25 cellular contexts compared by ENCODE assay signal in genomic region chr9:123335986-123336329, GRCh38. TPM values are rescaled to one million over a fixed set of nuclear protein-coding genes. Genes with fewer than 3 reads are reported as not detected.
A peak's percentile ranks its signal among the peaks of the same experiment; 100 is the strongest.
DNase-seq lines count a peak whose midpoint lies in the region; ATAC-seq, FAIRE-seq and TF ChIP-seq lines count a peak whose summit lies in the region.
"Had no signal": no experiment of that assay in that cellular context is flagged by ENCODE, and none has a peak within 500 bp of the region (broad histone marks: within the 10 kb centered on the region; RNA-seq: fewer than 3 reads in every experiment).

No MANE protein-coding gene starts in this region.

- intact Hi-C loops in mammary epithelial cell (cut with micrococcal nuclease) (no loop called here), breast epithelium (cut with DNase I; ENCODE audit: low total_unique reads) (no loop called here), upper lobe of right lung (cut with DNase I) (no loop called here), vagina (cut with DNase I) (no loop called here)

- no peak for TF ChIP-seq RAD21 in H1 (IDR thresholded peaks at IDR 0.05 in 1 of 2, conservative IDR thresholded peaks at IDR 0.05 in 1 of 2; ENCODE audit: low read depth in 2 of 2, low read length in 2 of 2)

- no peak overlapping the region for H2BK12ac ChIP-seq in H1 (ENCODE audit: low read depth, low read length)

- TF ChIP-seq POLR2A in breast epithelium (IDR thresholded peaks at IDR 0.05) (no peak), H1 (IDR thresholded peaks at IDR 0.05; ENCODE audit: control extremely low read depth in 1 of 2, low read depth in 2 of 2, low read length in 2 of 2) (no peak), vagina (IDR thresholded peaks at IDR 0.05) (no peak)

- dilution Hi-C loops in mammary epithelial cell (cut with HindIII; ENCODE audit: low sequenced_read_pairs), result no loop called here

- no peak overlapping the region for H3K4me3 ChIP-seq in mammary epithelial cell (replicated peaks in 1 of 3; ENCODE audit: insufficient read depth in 1 of 3, low read depth in 2 of 3, low read length in 3 of 3)
- no peak overlapping the region for H3K4me3 ChIP-seq in breast epithelium
- no peak overlapping the region for H3K4me3 ChIP-seq in H1 (ENCODE audit: extremely low read depth in 1 of 4, insufficient read depth in 2 of 4, low read depth in 3 of 4, low read length in 4 of 4)
- H3K4me3 ChIP-seq in neural progenitor cell, result no peak overlapping the region
- H3K4me3 ChIP-seq in upper lobe of right lung, result no peak overlapping the region
- no peak overlapping the region for H3K4me3 ChIP-seq in vagina
- H3K4me3 ChIP-seq: HAP-1, thoracic aorta had no signal

- CTCF ChIA-PET in mammary epithelial cell (lab: Charles Lee; ENCODE audit: low non-redundant PET) (no interaction called here), H1 (lab: Charles Lee; ENCODE audit: partially characterized antibody) (interaction anchor here (0.8 to 3.1 kb wide), 8 partner anchors 9 to 254 kb away, joined by 3 to 15 read pairs (median 4); no protein-coding TSS in a partner anchor)

- H3K27me3 Mint-ChIP-seq in neural progenitor cell (ENCODE audit: insufficient read depth, low read depth), result peaks cover 10% of the 10 kb centered on the region
- H3K27me3 Mint-ChIP-seq: activated naive CD8-positive, alpha-beta T cell treated with anti-CD3 and anti-CD28 coated beads, Interleukin-2, amount 50 U/mL, for 24 hours; activated T-helper 17 cell treated with anti-CD3 and anti-CD28 coated beads, Interleukin-2, amount 50 U/mL, for 72 hours; CD4-positive, CD25-positive, alpha-beta regulatory T cell; central memory CD8-positive, alpha-beta T cell; naive thymus-derived CD4-positive, alpha-beta T cell had no signal

- no peaks in the 10 kb centered on the region for H3K9me3 ChIP-seq in mammary epithelial cell (replicated peaks; ENCODE audit: insufficient read depth, low read length)
- no peaks in the 10 kb centered on the region for H3K9me3 ChIP-seq in breast epithelium
- H3K9me3 ChIP-seq in H1 (ENCODE audit: insufficient read depth in 2 of 2, low read depth in 1 of 2, low read length in 1 of 2), result no peaks in the 10 kb centered on the region
- H3K9me3 ChIP-seq in neural progenitor cell (ENCODE audit: low read depth), result no peaks in the 10 kb centered on the region
- H3K9me3 ChIP-seq in upper lobe of right lung, result no peaks in the 10 kb centered on the region
- H3K9me3 ChIP-seq in vagina, result no peaks in the 10 kb centered on the region
- H3K9me3 ChIP-seq: HAP-1, thoracic aorta had no signal

- no peaks in the 10 kb centered on the region for H3K79me2 ChIP-seq in mammary epithelial cell (ENCODE audit: insufficient read depth, low read length)
- H3K79me2 ChIP-seq in H1 (ENCODE audit: control insufficient read depth in 1 of 2, insufficient read depth in 2 of 2, low read length in 2 of 2), result no peaks in the 10 kb centered on the region
- H3K79me2 ChIP-seq in neural progenitor cell (ENCODE audit: low read depth), result no peaks in the 10 kb centered on the region

- no peak overlapping the region for H3K14ac ChIP-seq in H1 (ENCODE audit: insufficient read length)

- H4K5ac ChIP-seq in H1 (ENCODE audit: insufficient read length, low read depth, low read length), result no peak overlapping the region

- H3K27me3 ChIP-seq in mammary epithelial cell (ENCODE audit: insufficient read depth, low read length) (no peaks in the 10 kb centered on the region), breast epithelium (no peaks in the 10 kb centered on the region), H1 (replicated peaks in 1 of 4; ENCODE audit: control insufficient read depth in 3 of 4, extremely low read depth in 1 of 4, insufficient read depth in 3 of 4, low read length in 3 of 4) (no peaks in the 10 kb centered on the region), neural progenitor cell (no peaks in the 10 kb centered on the region), upper lobe of right lung (no peaks in the 10 kb centered on the region), vagina (no peaks in the 10 kb centered on the region)

- ATAC-seq in upper lobe of right lung (peak; percentile 55), HG02588 (IDR thresholded peaks at IDR 0.05; ENCODE audit: unreplicated experiment) (no peak)
- ATAC-seq: activated naive CD8-positive, alpha-beta T cell treated with anti-CD3 and anti-CD28 coated beads, Interleukin-2, amount 50 U/mL, for 24 hours; activated T-helper 17 cell treated with anti-CD3 and anti-CD28 coated beads, Interleukin-2, amount 50 U/mL, for 72 hours; naive thymus-derived CD4-positive, alpha-beta T cell; right cardiac atrium had no signal

- no peak overlapping the region for H3K56ac ChIP-seq in H1 (replicated peaks; ENCODE audit: insufficient read length, low read depth, low read length)

- H2AFZ ChIP-seq in mammary epithelial cell (ENCODE audit: low read depth, low read length) (peak overlapping the region; percentile 44), H1 (ENCODE audit: low read length) (peak overlapping the region; percentile 47; the same call in 1 of the 2 replicates), neural progenitor cell (replicated peaks) (peak overlapping the region; percentile 51)

- TF ChIP-seq CTCF in mammary epithelial cell (conservative IDR thresholded peaks at IDR 0.05 in 1 of 2, IDR thresholded peaks at IDR 0.05 in 1 of 2; ENCODE audit: extremely low read depth in 1 of 2, insufficient read depth in 1 of 2, low read depth in 1 of 2, low read length in 2 of 2) (no peak), breast epithelium (IDR thresholded peaks at IDR 0.05) (no peak), H1 (IDR thresholded peaks at IDR 0.05; ENCODE audit: control extremely low read depth in 1 of 3, insufficient read depth in 1 of 3, low read depth in 1 of 3, low read length in 3 of 3) (no peak), neural progenitor cell (IDR thresholded peaks at IDR 0.05) (no peak), upper lobe of right lung (IDR thresholded peaks at IDR 0.05) (no peak), vagina (IDR thresholded peaks at IDR 0.05) (no peak), GM13977 (IDR thresholded peaks at IDR 0.05; ENCODE audit: extremely low read depth, insufficient read depth, missing control alignments) (no peak)

- H2BK20ac ChIP-seq in H1 (ENCODE audit: low read length), result no peak overlapping the region; the same call in 1 of the 2 replicates

- H3K4me3 Mint-ChIP-seq in neural progenitor cell, result peak overlapping the region; percentile 5
- H3K4me3 Mint-ChIP-seq: activated naive CD8-positive, alpha-beta T cell treated with anti-CD3 and anti-CD28 coated beads, Interleukin-2, amount 50 U/mL, for 24 hours; activated T-helper 17 cell treated with anti-CD3 and anti-CD28 coated beads, Interleukin-2, amount 50 U/mL, for 72 hours; CD4-positive, CD25-positive, alpha-beta regulatory T cell; central memory CD8-positive, alpha-beta T cell; naive thymus-derived CD4-positive, alpha-beta T cell had no signal

- 52% methylated on average over 6 of the region's 6 CpGs for WGBS in mammary epithelial cell (ENCODE audit: low coverage, missing lambda C conversion rate)
- 84% methylated on average over 6 of the region's 6 CpGs; no CpG with 5 or more reads in 1 of the 2 experiments for WGBS in H1 (ENCODE audit: extremely low coverage in 1 of 2, insufficient coverage in 1 of 2, insufficient read length in 1 of 2, insufficient replicate concordance in 2 of 2, low coverage in 1 of 2, low lambda C conversion rate in 2 of 2, missing lambda C conversion rate in 1 of 2), 2 experiments

- no peak overlapping the region for H3K23ac ChIP-seq in H1 (ENCODE audit: insufficient read length)

- POLR2A ChIA-PET in H1 (lab: Charles Lee; ENCODE audit: partially characterized antibody), result interaction anchor here (0.6 to 1.7 kb wide), 2 partner anchors 9 to 126 kb away, joined by 3 to 4 read pairs; no protein-coding TSS in a partner anchor

- no TSS peak for BruUV-seq in mammary epithelial cell (replicated peaks; lab: Mats Ljungman, UMichigan)

- H2AK5ac ChIP-seq in H1 (ENCODE audit: low read depth, low read length), result no peak overlapping the region

- H4K91ac ChIP-seq in H1 (replicated peaks; ENCODE audit: insufficient read length, low read length), result no peak overlapping the region

- no peaks in the 10 kb centered on the region for H3K36me3 Mint-ChIP-seq in neural progenitor cell
- H3K36me3 Mint-ChIP-seq: CD4-positive, CD25-positive, alpha-beta regulatory T cell; naive thymus-derived CD4-positive, alpha-beta T cell had no signal

- in situ Hi-C loops in mammary epithelial cell (cut with MboI; ENCODE audit: low sequenced_read_pairs in 2 of 2) (loop anchor here in 1 of 2 donors (25.0 kb wide), 1 partner anchor 874 kb away; no protein-coding TSS in a partner anchor), GM13977 (cut with MboI; ENCODE audit: low pct_unique_long_range_greater_than_20kb, low sequenced_read_pairs, unreplicated experiment) (no loop called here)

- DNase-seq in mammary epithelial cell, result no peak
- DNase-seq in breast epithelium (ENCODE audit: low spot score in 2 of 2), result no peak
- DNase-seq in H1 (ENCODE audit: low read depth in 1 of 2, low spot score in 2 of 2), result no peak
- no peak for DNase-seq in neural progenitor cell (ENCODE audit: low spot score)
- DNase-seq in upper lobe of right lung, result no peak
- no peak for DNase-seq in vagina (ENCODE audit: extremely low spot score in 2 of 2)
- DNase-seq in GM13977 (ENCODE audit: low spot score), result no peak
- DNase-seq: activated naive CD8-positive, alpha-beta T cell treated with anti-CD3 and anti-CD28 coated beads, Interleukin-2, amount 50 U/mL, for 24 hours; CD4-positive, CD25-positive, alpha-beta regulatory T cell; left cardiac atrium; naive thymus-derived CD4-positive, alpha-beta T cell; NCI-H1436; NCI-H2227 treated with DMSO at 0.1 percent for 48 hours; right cardiac atrium; stimulated activated CD4-positive, alpha-beta T cell treated with anti-CD3 and anti-CD28 coated beads, Interleukin-2, amount 100 ng/mL, for 48 hours; stimulated activated CD8-positive, alpha-beta memory T cell treated with anti-CD3 and anti-CD28 coated beads, Interleukin-4, amount 100 ng/mL, for 48 hours; T-helper 2 cell had no signal

- H3K4me1 Mint-ChIP-seq in neural progenitor cell, result peaks cover 57% of the 10 kb centered on the region

- H3K9ac ChIP-seq in mammary epithelial cell (ENCODE audit: insufficient read depth, low read length) (no peak overlapping the region), H1 (replicated peaks in 1 of 4; ENCODE audit: extremely low read depth in 1 of 4, low read depth in 3 of 4, low read length in 3 of 4) (no peak overlapping the region), neural progenitor cell (no peak overlapping the region)

- H3K4me2 ChIP-seq in mammary epithelial cell (ENCODE audit: insufficient read depth, low read depth, low read length), result peak overlapping the region; percentile 14
- no peak overlapping the region for H3K4me2 ChIP-seq in H1 (ENCODE audit: insufficient read depth in 1 of 2, low read depth in 2 of 2, low read length in 2 of 2)
- H3K4me2 ChIP-seq in neural progenitor cell, result no peak overlapping the region

- FAIRE-seq in H1 (lab: Jason Lieb, UNC), result no peak
- FAIRE-seq: A204.1 had no signal

- peak overlapping the region; percentile 87 for H3K27ac Mint-ChIP-seq in neural progenitor cell
- H3K27ac Mint-ChIP-seq: activated naive CD8-positive, alpha-beta T cell treated with anti-CD3 and anti-CD28 coated beads, Interleukin-2, amount 50 U/mL, for 24 hours; activated T-helper 17 cell treated with anti-CD3 and anti-CD28 coated beads, Interleukin-2, amount 50 U/mL, for 72 hours had no signal

- H4K8ac ChIP-seq in H1 (ENCODE audit: extremely low read depth, insufficient read depth, low read length), result no peak overlapping the region

- TF ChIP-seq EP300 in H1 (IDR thresholded peaks at IDR 0.05; ENCODE audit: borderline replicate concordance in 1 of 2, low read depth in 2 of 2, low read length in 2 of 2), result no peak

- H2BK5ac ChIP-seq in H1 (ENCODE audit: low read depth, low read length), result no peak overlapping the region

- no peak overlapping the region for H3K18ac ChIP-seq in H1 (ENCODE audit: extremely low read depth, low read length)

- no peak overlapping the region for H2BK120ac ChIP-seq in H1 (replicated peaks; ENCODE audit: low read depth, low read length)

- H3K4ac ChIP-seq in H1 (replicated peaks; ENCODE audit: insufficient read length, low read depth, low read length), result no peak overlapping the region

- H3K4me1 ChIP-seq in mammary epithelial cell (ENCODE audit: insufficient read depth, low read length) (peaks cover 14% of the 10 kb centered on the region), breast epithelium (peaks cover 0 to 6% of the 10 kb centered on the region in 2 donors), H1 (replicated peaks in 1 of 4; ENCODE audit: control insufficient read depth in 3 of 4, insufficient read depth in 4 of 4, low read length in 3 of 4) (peaks cover 3 to 14% (median 7%) of the 10 kb centered on the region in 4 experiments), neural progenitor cell (peaks cover 6% of the 10 kb centered on the region), upper lobe of right lung (peaks cover 10% of the 10 kb centered on the region), vagina (peaks cover 27% of the 10 kb centered on the region)

- H3F3A ChIP-seq in neural progenitor cell (ENCODE audit: low read depth), result no peaks in the 10 kb centered on the region

- H3K9me3 Mint-ChIP-seq in neural progenitor cell, result no peaks in the 10 kb centered on the region
- H3K9me3 Mint-ChIP-seq: activated T-helper 17 cell treated with anti-CD3 and anti-CD28 coated beads, Interleukin-2, amount 50 U/mL, for 72 hours; CD4-positive, CD25-positive, alpha-beta regulatory T cell; central memory CD8-positive, alpha-beta T cell had no signal

- H4K20me1 ChIP-seq in mammary epithelial cell (ENCODE audit: insufficient read depth, low read length) (no peaks in the 10 kb centered on the region), H1 (replicated peaks in 1 of 2; ENCODE audit: control insufficient read depth in 1 of 2, insufficient read depth in 2 of 2, low read length in 2 of 2) (no peaks in the 10 kb centered on the region), neural progenitor cell (ENCODE audit: low read depth) (no peaks in the 10 kb centered on the region)

- no peaks in the 10 kb centered on the region for H3K79me1 ChIP-seq in H1 (ENCODE audit: low read depth, low read length)

- no peaks in the 10 kb centered on the region for H3K36me3 ChIP-seq in mammary epithelial cell (ENCODE audit: insufficient read depth, low read length)
- no peaks in the 10 kb centered on the region for H3K36me3 ChIP-seq in breast epithelium
- H3K36me3 ChIP-seq in H1 (ENCODE audit: control insufficient read depth in 2 of 4, insufficient read depth in 4 of 4, low read length in 3 of 4), result no peaks in the 10 kb centered on the region
- H3K36me3 ChIP-seq in neural progenitor cell, result no peaks in the 10 kb centered on the region
- no peaks in the 10 kb centered on the region for H3K36me3 ChIP-seq in upper lobe of right lung
- H3K36me3 ChIP-seq in vagina, result no peaks in the 10 kb centered on the region
- H3K36me3 ChIP-seq: HAP-1, thoracic aorta had no signal

- no peak overlapping the region for H2BK15ac ChIP-seq in H1 (ENCODE audit: low read length)

- H3K27ac ChIP-seq in mammary epithelial cell (ENCODE audit: insufficient read depth, low read depth, low read length) (no peak overlapping the region), breast epithelium (no peak overlapping the region), H1 (ENCODE audit: low read depth, low read length) (no peak overlapping the region), neural progenitor cell (no peak overlapping the region), upper lobe of right lung (no peak overlapping the region), vagina (no peak overlapping the region)
- H3K27ac ChIP-seq: thoracic aorta had no signal

- no peaks in the 10 kb centered on the region for H3K23me2 ChIP-seq in H1 (ENCODE audit: low read depth, low read length)

RNA-seq across cellular contexts. Expression of gene CRB2, which starts 20.0 kb away (rescaled TPM):
- under 1 TPM in 1 of 2 donors, not detected in 1; 0.17 TPM for total RNA-seq in mammary epithelial cell
- not detected for polyA plus RNA-seq in mammary epithelial cell
- not detected for polyA minus RNA-seq in mammary epithelial cell
- 1 to 10 TPM in 1 of 3 donors, under 1 TPM in 1, not detected in 1; under 0.01 to 2.3 TPM for total RNA-seq in breast epithelium
- total RNA-seq in H1 (2021; fragmentation: NEBNext Ultra II Directional; extraction: Animal tissue kit (Norgen Biotek cat#: 25700)), result 8.4 and 10.3 TPM in 2 replicates
- 4.0 and 6.9 TPM in 2 replicates for polyA plus RNA-seq in H1 (2011; rRNA removed)
- 4.8 TPM for polyA plus RNA-seq in H1 (2011; cell fraction: cytosol; rRNA removed)
- 21.4 TPM for polyA plus RNA-seq in H1 (2011; cell fraction: nucleus; rRNA removed)
- 5.1 to 11.2 TPM (median 9.5 TPM) in 4 replicates for polyA plus RNA-seq in H1 (2012, experiment 1 of 2)
- polyA plus RNA-seq in H1 (2012, experiment 2 of 2), result 6.3 TPM
- polyA plus RNA-seq in H1 (2013, experiment 1 of 2), result 3.3 TPM
- polyA plus RNA-seq in H1 (2013, experiment 2 of 2), result 3.0 TPM
- polyA minus RNA-seq in H1 (2011; rRNA and poly(A)+ RNA removed), result 8.8 and 10.1 TPM in 2 replicates
- polyA minus RNA-seq in H1 (2011; cell fraction: cytosol; rRNA and poly(A)+ RNA removed), result 17.2 TPM
- polyA minus RNA-seq in H1 (2011; cell fraction: nucleus; rRNA and poly(A)+ RNA removed), result 19.0 TPM
- 18.5 and 70.7 TPM in 2 replicates for total RNA-seq in neural progenitor cell (ENCODE audit: low replicate concordance)
- total RNA-seq in upper lobe of right lung, result 0.93 TPM
- total RNA-seq in vagina, result not detected
- total RNA-seq: CD4-positive, CD25-positive, alpha-beta regulatory T cell; fibroblast of villous mesenchyme; LHCN-M2; naive thymus-derived CD4-positive, alpha-beta T cell; thoracic aorta had no signal
- polyA plus RNA-seq: naive thymus-derived CD4-positive, alpha-beta T cell had no signal
